24 cellular contexts compared by ENCODE assay signal in the genomic region with DNA sequence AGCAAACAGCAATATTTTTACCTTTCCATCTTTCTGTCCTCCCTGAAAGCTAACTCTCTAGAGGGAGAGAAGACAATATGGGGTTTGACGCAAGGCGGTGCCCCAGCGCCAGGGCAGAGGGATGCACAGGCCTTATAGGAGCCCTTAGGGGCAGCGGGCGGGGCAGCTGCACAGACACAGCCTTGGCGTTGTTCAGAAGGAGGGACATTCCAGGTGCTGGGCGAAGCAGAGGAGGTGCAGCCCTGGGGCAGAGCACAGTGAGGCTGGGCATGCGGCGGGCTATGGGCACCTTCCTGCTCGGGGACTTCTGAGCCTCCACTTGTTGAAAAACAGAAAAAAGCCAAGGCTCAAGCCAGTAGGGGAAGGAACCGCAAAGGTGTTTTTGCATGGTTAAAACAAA. TPM values are rescaled to one million over a fixed set of nuclear protein-coding genes. Genes with fewer than 3 reads are reported as not detected.
DNase-seq lines count a peak whose midpoint lies in the region; FAIRE-seq and TF ChIP-seq lines count a peak whose summit lies in the region.
"Had no signal": no experiment of that assay in that cellular context is flagged by ENCODE, and none has a peak within 500 bp of the region (broad histone marks: within the 10 kb centered on the region; RNA-seq: fewer than 3 reads in every experiment).

No MANE protein-coding gene starts in this region.

- no peaks in the 10 kb centered on the region for H4K20me1 ChIP-seq in H1 (replicated peaks in 1 of 2; ENCODE audit: control insufficient read depth in 1 of 2, insufficient read depth in 2 of 2, low read length in 2 of 2)
- H4K20me1 ChIP-seq: BLaER1 treated with 17β-estradiol and CSF1 and Interleukin-3, amounts not matched to agents 10 nM and 100 nM had no signal

- H3K9me3 ChIP-seq in H1 (ENCODE audit: insufficient read depth in 2 of 2, low read depth in 1 of 2, low read length in 1 of 2) (no peaks in the 10 kb centered on the region), neuronal stem cell (replicated peaks in 1 of 2; ENCODE audit: control insufficient read depth in 2 of 2, insufficient read depth in 1 of 2, low read depth in 1 of 2, low read length in 2 of 2) (no peaks in the 10 kb centered on the region)
- H3K9me3 ChIP-seq: A549; BE2C; BLaER1 treated with 17β-estradiol and CSF1 and Interleukin-3, amounts not matched to agents 10 nM and 100 nM had no signal

- H3K4me3 Mint-ChIP-seq in mesothelial cell of epicardium = no peak overlapping the region
- H3K4me3 Mint-ChIP-seq: CD4-positive, alpha-beta memory T cell had no signal

- H3K9ac ChIP-seq in H1 (replicated peaks in 1 of 4; ENCODE audit: extremely low read depth in 1 of 4, low read depth in 3 of 4, low read length in 3 of 4) (no peak overlapping the region), neuronal stem cell (ENCODE audit: low read depth, low read length, poor library complexity) (no peak overlapping the region)
- H3K9ac ChIP-seq: BLaER1 treated with 17β-estradiol and CSF1 and Interleukin-3, amounts not matched to agents 10 nM and 100 nM had no signal

- H2BK5ac ChIP-seq in H1 (ENCODE audit: low read depth, low read length) (no peak overlapping the region), neuronal stem cell (ENCODE audit: low read length) (no peak overlapping the region)

- H2AK5ac ChIP-seq in H1 (ENCODE audit: low read depth, low read length) (no peak overlapping the region), neuronal stem cell (ENCODE audit: low read depth, low read length) (peak overlapping the region; percentile 51)

- DNase-seq in NCI-H748 (lab: John Stamatoyannopoulos, UW; ENCODE audit: unreplicated experiment) = peak; percentile 18
- no peak for DNase-seq in NCI-H748 treated with DMSO at 0.1 percent for 48 hours (lab: John Stamatoyannopoulos, UW)
- DNase-seq in H1 (ENCODE audit: low read depth in 1 of 2, low spot score in 2 of 2) = no peak
- no peak for DNase-seq in neuronal stem cell (ENCODE audit: low spot score)
- DNase-seq in NCI-H2227 treated with DMSO at 0.1 percent for 48 hours (lab: John Stamatoyannopoulos, UW) = no peak
- no peak for DNase-seq in mesothelial cell of epicardium (ENCODE audit: low spot score in 2 of 2, unreplicated experiment in 2 of 2)
- DNase-seq: 8988T; ACHN; AML-193; BE2C; Calu3; CD4-positive, alpha-beta memory T cell; COR-L47; DMS53; DMS79 treated with DMSO at 0.1 percent for 48 hours; GF-D8; GOT3; H7; HCEC 1CT had no signal

- H3K36me3 Mint-ChIP-seq in mesothelial cell of epicardium = no peaks in the 10 kb centered on the region
- H3K36me3 Mint-ChIP-seq: CD14-positive monocyte; CD4-positive, alpha-beta memory T cell had no signal

- H3K14ac ChIP-seq in H1 (ENCODE audit: insufficient read length) (no peak overlapping the region), neuronal stem cell (ENCODE audit: low read length) (no peak overlapping the region)

- no peaks in the 10 kb centered on the region for H3K79me2 ChIP-seq in H1 (ENCODE audit: control insufficient read depth in 1 of 2, insufficient read depth in 2 of 2, low read length in 2 of 2)

- no peak overlapping the region for H3K56ac ChIP-seq in H1 (replicated peaks; ENCODE audit: insufficient read length, low read depth, low read length)

- no peaks in the 10 kb centered on the region for H3K23me2 ChIP-seq in H1 (ENCODE audit: low read depth, low read length)

- H3K27ac ChIP-seq in H1 (ENCODE audit: low read depth, low read length) = no peak overlapping the region
- H3K27ac ChIP-seq in neuronal stem cell (replicated peaks; ENCODE audit: low read length) = no peak overlapping the region
- H3K27ac ChIP-seq: A549; BLaER1 treated with 17β-estradiol and CSF1 and Interleukin-3, amounts not matched to agents 10 nM and 100 nM had no signal

- H2AFZ ChIP-seq in H1 (ENCODE audit: low read length) = no peak overlapping the region
- H2AFZ ChIP-seq in neuronal stem cell (ENCODE audit: low read length) = no peak overlapping the region

- no peak for TF ChIP-seq RAD21 in H1 (IDR thresholded peaks at IDR 0.05 in 1 of 2, conservative IDR thresholded peaks at IDR 0.05 in 1 of 2; ENCODE audit: low read depth in 2 of 2, low read length in 2 of 2)

- H2BK120ac ChIP-seq in H1 (replicated peaks; ENCODE audit: low read depth, low read length) = no peak overlapping the region
- H2BK120ac ChIP-seq in neuronal stem cell (ENCODE audit: low read depth, low read length) = no peak overlapping the region

- H3K4me2 ChIP-seq in H1 (ENCODE audit: insufficient read depth in 1 of 2, low read depth in 2 of 2, low read length in 2 of 2) (no peak overlapping the region), neuronal stem cell (ENCODE audit: insufficient read depth, low read length, poor library complexity, severe bottlenecking) (no peak overlapping the region)
- H3K4me2 ChIP-seq: A549; BLaER1 treated with 17β-estradiol and CSF1 and Interleukin-3, amounts not matched to agents 10 nM and 100 nM had no signal

- H3K79me1 ChIP-seq in H1 (ENCODE audit: low read depth, low read length) (no peaks in the 10 kb centered on the region), neuronal stem cell (ENCODE audit: low read depth, low read length) (no peaks in the 10 kb centered on the region)

- no peak overlapping the region for H4K8ac ChIP-seq in H1 (ENCODE audit: extremely low read depth, insufficient read depth, low read length)
- peak overlapping the region; percentile 76 for H4K8ac ChIP-seq in neuronal stem cell (ENCODE audit: low read depth, low read length)

- TF ChIP-seq CTCF in H1 (IDR thresholded peaks at IDR 0.05; ENCODE audit: control extremely low read depth in 1 of 3, insufficient read depth in 1 of 3, low read depth in 1 of 3, low read length in 3 of 3) (no peak), mesothelial cell of epicardium (IDR thresholded peaks at IDR 0.05; ENCODE audit: unreplicated experiment) (no peak)

- H3K23ac ChIP-seq in H1 (ENCODE audit: insufficient read length) = no peak overlapping the region
- H3K23ac ChIP-seq in neuronal stem cell (ENCODE audit: low read depth, low read length, poor library complexity) = no peak overlapping the region

- H4K91ac ChIP-seq in H1 (replicated peaks; ENCODE audit: insufficient read length, low read length) (no peak overlapping the region), neuronal stem cell (ENCODE audit: low read depth, low read length, poor library complexity) (no peak overlapping the region)

- no peak for TF ChIP-seq POLR2A in H1 (IDR thresholded peaks at IDR 0.05; ENCODE audit: control extremely low read depth in 1 of 2, low read depth in 2 of 2, low read length in 2 of 2)

- H4K5ac ChIP-seq in H1 (ENCODE audit: insufficient read length, low read depth, low read length) = no peak overlapping the region

- H3K27me3 ChIP-seq in H1 (replicated peaks in 1 of 4; ENCODE audit: control insufficient read depth in 3 of 4, extremely low read depth in 1 of 4, insufficient read depth in 3 of 4, low read length in 3 of 4) = no peaks in the 10 kb centered on the region; a peak in 1 of 7 replicates
- peaks cover 0 to 10% (median 2%) of the 10 kb centered on the region in 3 experiments for H3K27me3 ChIP-seq in neuronal stem cell (ENCODE audit: control insufficient read depth in 3 of 3, insufficient read depth in 3 of 3, low read depth in 1 of 3, low read length in 3 of 3)
- H3K27me3 ChIP-seq: BLaER1 treated with 17β-estradiol and CSF1 and Interleukin-3, amounts not matched to agents 10 nM and 100 nM had no signal

- H3K27me3 Mint-ChIP-seq in mesothelial cell of epicardium (ENCODE audit: low read depth) = peaks cover 31% of the 10 kb centered on the region

- H3K4me1 ChIP-seq in H1 (replicated peaks in 1 of 4; ENCODE audit: control insufficient read depth in 3 of 4, insufficient read depth in 4 of 4, low read length in 3 of 4) = 0 out of 7 replicates have a peak, but pooled peaks cover 0 to 2% (median 0%) of the 10 kb centered on the region in 4 experiments
- no peaks in the 10 kb centered on the region for H3K4me1 ChIP-seq in neuronal stem cell (ENCODE audit: control insufficient read depth in 2 of 2, insufficient read depth in 1 of 2, low read depth in 1 of 2, low read length in 2 of 2)
- H3K4me1 ChIP-seq: A549, BE2C had no signal

- H2BK12ac ChIP-seq in H1 (ENCODE audit: low read depth, low read length) = no peak overlapping the region
- no peak overlapping the region for H2BK12ac ChIP-seq in neuronal stem cell (ENCODE audit: low read length)

- no peak overlapping the region for H2BK20ac ChIP-seq in H1 (ENCODE audit: low read length)

- 89% methylated on average over 11 of the region's 11 CpGs; no CpG with 5 or more reads in 1 of the 2 experiments for WGBS in H1 (ENCODE audit: extremely low coverage in 1 of 2, insufficient coverage in 1 of 2, insufficient read length in 1 of 2, insufficient replicate concordance in 2 of 2, low coverage in 1 of 2, low lambda C conversion rate in 2 of 2, missing lambda C conversion rate in 1 of 2), 2 experiments
- WGBS in neuronal stem cell (ENCODE audit: extremely low coverage in 2 of 2, insufficient read length in 2 of 2, insufficient replicate concordance in 1 of 2), 2 donors = no CpG with 5 or more reads among the region's 11 CpGs

- FAIRE-seq in H1 (lab: Jason Lieb, UNC) = no peak
- FAIRE-seq: A549, GM12891, GM18507 had no signal

- H2BK15ac ChIP-seq in H1 (ENCODE audit: low read length) (no peak overlapping the region), neuronal stem cell (ENCODE audit: low read length) (peak overlapping the region; percentile 56)

- H3K4me3 ChIP-seq in H1 (ENCODE audit: extremely low read depth in 1 of 4, insufficient read depth in 2 of 4, low read depth in 3 of 4, low read length in 4 of 4) (no peak overlapping the region), neuronal stem cell (ENCODE audit: low read length in 2 of 2) (peak overlapping the region in 1 of 2 donors; percentile 22)
- H3K4me3 ChIP-seq: A549; BLaER1 treated with 17β-estradiol and CSF1 and Interleukin-3, amounts not matched to agents 10 nM and 100 nM had no signal

- peaks cover 7% of the 10 kb centered on the region for H3K4me1 Mint-ChIP-seq in mesothelial cell of epicardium
- H3K4me1 Mint-ChIP-seq: CD14-positive monocyte; CD4-positive, alpha-beta memory T cell had no signal

- CTCF ChIA-PET in H1 (lab: Charles Lee; ENCODE audit: partially characterized antibody) = interaction anchor here (0.7 to 3.9 kb wide), 5 partner anchors 7 to 108 kb away, joined by 3 to 19 read pairs (median 8); no protein-coding TSS in a partner anchor

- no peak for TF ChIP-seq EP300 in H1 (IDR thresholded peaks at IDR 0.05; ENCODE audit: borderline replicate concordance in 1 of 2, low read depth in 2 of 2, low read length in 2 of 2)

- H3K36me3 ChIP-seq in H1 (ENCODE audit: control insufficient read depth in 2 of 4, insufficient read depth in 4 of 4, low read length in 3 of 4) = no peaks in the 10 kb centered on the region
- no peaks in the 10 kb centered on the region for H3K36me3 ChIP-seq in neuronal stem cell (replicated peaks in 1 of 2; ENCODE audit: control insufficient read depth in 2 of 2, insufficient read depth in 2 of 2, low read length in 2 of 2)
- H3K36me3 ChIP-seq: BE2C; BLaER1 treated with 17β-estradiol and CSF1 and Interleukin-3, amounts not matched to agents 10 nM and 100 nM had no signal

- H3K9me3 Mint-ChIP-seq in mesothelial cell of epicardium = no peaks in the 10 kb centered on the region
- H3K9me3 Mint-ChIP-seq: CD14-positive monocyte; CD4-positive, alpha-beta memory T cell had no signal

- H3K27ac Mint-ChIP-seq in mesothelial cell of epicardium = no peak overlapping the region
- H3K27ac Mint-ChIP-seq: CD14-positive monocyte; CD4-positive, alpha-beta memory T cell had no signal

- no peak overlapping the region for H3K4ac ChIP-seq in H1 (replicated peaks; ENCODE audit: insufficient read length, low read depth, low read length)
- H3K4ac ChIP-seq in neuronal stem cell (ENCODE audit: low read length) = peak overlapping the region; percentile 87

- POLR2A ChIA-PET in H1 (lab: Charles Lee; ENCODE audit: partially characterized antibody) = interaction anchor here (1.3 kb wide), 1 partner anchor 10 kb away, joined by 4 read pairs; no protein-coding TSS in a partner anchor

- H3K18ac ChIP-seq in H1 (ENCODE audit: extremely low read depth, low read length) = 0 out of 2 replicates have a peak overlapping the region, but pooled peaks have one; percentile 32
- peak overlapping the region; percentile 79 for H3K18ac ChIP-seq in neuronal stem cell (ENCODE audit: low read length)

RNA-seq across cellular contexts. Expression of gene BICD2, which starts 33.7 kb away (rescaled TPM):
- 22.8 and 22.9 TPM in 2 replicates for total RNA-seq in H1 (2021; fragmentation: NEBNext Ultra II Directional; extraction: Animal tissue kit (Norgen Biotek cat#: 25700))
- 6.6 and 9.7 TPM in 2 replicates for polyA plus RNA-seq in H1 (2011; rRNA removed)
- polyA plus RNA-seq in H1 (2011; cell fraction: cytosol; rRNA removed) = 6.7 TPM
- 9.6 TPM for polyA plus RNA-seq in H1 (2011; cell fraction: nucleus; rRNA removed)
- polyA plus RNA-seq in H1 (2012, experiment 1 of 2) = 11.7 to 13.9 TPM (median 12.5 TPM) in 4 replicates
- 4.3 TPM for polyA plus RNA-seq in H1 (2012, experiment 2 of 2)
- polyA plus RNA-seq in H1 (2013, experiment 1 of 2) = 12.0 TPM
- polyA plus RNA-seq in H1 (2013, experiment 2 of 2) = 12.8 TPM
- polyA minus RNA-seq in H1 (2011; rRNA and poly(A)+ RNA removed) = 12.8 and 13.2 TPM in 2 replicates
- 10.7 TPM for polyA minus RNA-seq in H1 (2011; cell fraction: cytosol; rRNA and poly(A)+ RNA removed)
- 14.0 TPM for polyA minus RNA-seq in H1 (2011; cell fraction: nucleus; rRNA and poly(A)+ RNA removed)
- polyA plus RNA-seq in neuronal stem cell (2013, experiment 1 of 2) = 13.6 TPM
- 14.2 TPM for polyA plus RNA-seq in neuronal stem cell (2013, experiment 2 of 2)
- total RNA-seq in mesothelial cell of epicardium = 29.4 to 30.4 TPM (median 30.2 TPM) in 3 replicates
